13 cellular contexts compared by ENCODE assay signal in the genomic region with DNA sequence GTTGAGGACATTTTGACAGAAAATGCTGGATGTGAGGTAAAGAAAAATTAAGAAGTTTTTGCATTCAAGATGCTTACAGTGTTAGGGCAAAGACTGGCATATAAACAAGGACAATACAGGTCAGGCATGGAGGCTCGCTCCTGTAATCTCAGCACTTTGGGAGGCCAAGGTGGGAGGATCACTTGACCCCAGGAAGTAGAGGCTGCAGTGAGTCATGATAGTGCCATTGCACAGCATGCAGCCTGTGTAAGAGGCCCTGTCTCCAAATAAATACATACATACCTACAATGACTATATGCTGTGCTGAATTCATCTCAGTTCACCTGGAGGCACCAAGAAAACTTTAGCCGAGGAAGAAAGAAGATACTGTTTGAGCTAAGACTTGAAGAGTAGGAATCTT. TPM values are rescaled to one million over a fixed set of nuclear protein-coding genes. Genes with fewer than 3 reads are reported as not detected.
DNase-seq lines count a peak whose midpoint lies in the region; ATAC-seq, FAIRE-seq and TF ChIP-seq lines count a peak whose summit lies in the region.
"Had no signal": no experiment of that assay in that cellular context is flagged by ENCODE, and none has a peak within 500 bp of the region (broad histone marks: within the 10 kb centered on the region; RNA-seq: fewer than 3 reads in every experiment).

No MANE protein-coding gene starts in this region.

- no peak for TF ChIP-seq RAD21 in K562 (CRISPR knock-in tag; conservative IDR thresholded peaks at IDR 0.05 in 1 of 2, IDR thresholded peaks at IDR 0.05 in 1 of 2)

- in situ Hi-C loops in K562 (cut with MboI), result no loop called here

- peak overlapping the region; percentile 54 for H3K4me3 Mint-ChIP-seq in activated naive CD4-positive, alpha-beta T cell treated with anti-CD3 and anti-CD28 coated beads, Interleukin-2, amount 10 ng/mL, durations not matched to agents 7 days and 5 days
- peak overlapping the region; percentile 2 to 28 for H3K4me3 Mint-ChIP-seq in stimulated activated naive B cell treated with anti-CD40 and anti-IgM and Interleukin-4, amounts not matched to agents 10 μg/mL and 1 μg/mL and 100 μg/mL, for 72 hours

- 67% methylated on average over 2 of the region's 2 CpGs for WGBS in K562 (ENCODE audit: insufficient coverage, low coverage, missing lambda C conversion rate)

- no peak overlapping the region for H3K9ac ChIP-seq in K562 (ENCODE audit: insufficient read depth in 1 of 2, low read depth in 2 of 2, low read length in 2 of 2)
- H3K9ac ChIP-seq in kidney (ENCODE audit: low read length in 2 of 2), result no peak overlapping the region

- H3K27ac Mint-ChIP-seq in activated naive CD4-positive, alpha-beta T cell treated with anti-CD3 and anti-CD28 coated beads, Interleukin-2, amount 10 ng/mL, durations not matched to agents 7 days and 5 days, result no peak overlapping the region
- H3K27ac Mint-ChIP-seq in stimulated activated naive B cell treated with anti-CD40 and anti-IgM and Interleukin-4, amounts not matched to agents 10 μg/mL and 1 μg/mL and 100 μg/mL, for 72 hours, result no peak overlapping the region

- TF ChIP-seq POLR2A in NB4 (IDR thresholded peaks at IDR 0.05; ENCODE audit: extremely low read depth, insufficient read length) (no peak), K562 (conservative IDR thresholded peaks at IDR 0.05) (no peak)

- H4K20me1 ChIP-seq in K562 (replicated peaks; ENCODE audit: control insufficient read depth, insufficient read depth, low read length), result no peaks in the 10 kb centered on the region

- no peaks in the 10 kb centered on the region for H3K27me3 ChIP-seq in K562 (ENCODE audit: control insufficient read depth in 2 of 2, insufficient read depth in 2 of 2, low read length in 2 of 2)

- no TSS peak for BruUV-seq in K562 (replicated peaks; lab: Mats Ljungman, UMichigan)

- H3K36me3 ChIP-seq in K562 (ENCODE audit: control insufficient read depth, insufficient read depth, low read length) (no peaks in the 10 kb centered on the region; the same call in 2 of the 3 replicates), kidney (ENCODE audit: control insufficient read depth in 1 of 2, insufficient read depth in 2 of 2, low read length in 2 of 2) (no peaks in the 10 kb centered on the region)

- H3K4me1 Mint-ChIP-seq in activated naive CD4-positive, alpha-beta T cell treated with anti-CD3 and anti-CD28 coated beads, Interleukin-2, amount 10 ng/mL, durations not matched to agents 7 days and 5 days, result peaks cover 21% of the 10 kb centered on the region
- H3K4me1 Mint-ChIP-seq in stimulated activated naive B cell treated with anti-CD40 and anti-IgM and Interleukin-4, amounts not matched to agents 10 μg/mL and 1 μg/mL and 100 μg/mL, for 72 hours, result peaks cover 8 to 21% of the 10 kb centered on the region in 2 donors

- H2AFZ ChIP-seq in K562 (ENCODE audit: low read depth, low read length), result no peak overlapping the region

- POLR2A ChIA-PET in K562 (lab: Yijun Ruan, JAX), result interaction anchor here (0.8 kb wide), 1 partner anchor 206 kb away, joined by 3 read pairs; no protein-coding TSS in a partner anchor

- DNase-seq in activated naive CD4-positive, alpha-beta T cell treated with anti-CD3 and anti-CD28 coated beads, Interleukin-2, amount 10 ng/mL, durations not matched to agents 7 days and 5 days, result no peak
- no peak for DNase-seq in activated naive CD4-positive, alpha-beta T cell treated with anti-CD3 and anti-CD28 coated beads, Interleukin-2, amount 50 U/mL, for 16 hours
- DNase-seq in NB4 (ENCODE audit: low read depth) (no peak), K562 (ENCODE audit: extremely low read depth in 1 of 4, low spot score in 3 of 4) (no peak), left ventricle myocardium superior (no peak), kidney (no peak)
- DNase-seq in stimulated activated naive B cell treated with anti-CD40 and anti-IgM and Interleukin-4, amounts not matched to agents 10 μg/mL and 1 μg/mL and 100 μg/mL, for 72 hours, result no peak
- DNase-seq in activated effector memory CD4-positive, alpha-beta T cell treated with Interleukin-2 at 50 U/mL for 16 hours, result no peak
- DNase-seq: DMS79 treated with DMSO at 0.1 percent for 48 hours, Kasumi-1, mesendoderm, SW 1271 had no signal

- no peaks in the 10 kb centered on the region for H3K9me1 ChIP-seq in K562 (ENCODE audit: control insufficient read depth, insufficient read depth, low read length)

- intact Hi-C loops in K562 (cut with micrococcal nuclease), result loop anchor here (10.0 kb wide), 1 partner anchor 448 kb away; the partner anchor contains the start of gene FGF16
- intact Hi-C loops in left ventricle myocardium superior (cut with micrococcal nuclease), result no loop called here
- intact Hi-C loops in kidney (cut with DNase I), result no loop called here

- no peak overlapping the region for H3K4me2 ChIP-seq in K562 (ENCODE audit: insufficient read depth, low read length)
- H3K4me2 ChIP-seq: smooth muscle cell had no signal

- peaks cover 49% of the 10 kb centered on the region for H3K79me2 ChIP-seq in K562 (ENCODE audit: control insufficient read depth, insufficient read depth, low read length)

- no peak overlapping the region for H3K27ac ChIP-seq in K562 (ENCODE audit: extremely low read depth, low read depth, low read length)
- H3K27ac ChIP-seq in kidney (ENCODE audit: low read depth in 2 of 2, low read length in 2 of 2), result no peak overlapping the region

- H3K9me3 Mint-ChIP-seq in activated naive CD4-positive, alpha-beta T cell treated with anti-CD3 and anti-CD28 coated beads, Interleukin-2, amount 10 ng/mL, durations not matched to agents 7 days and 5 days, result no peaks in the 10 kb centered on the region
- H3K9me3 Mint-ChIP-seq in stimulated activated naive B cell treated with anti-CD40 and anti-IgM and Interleukin-4, amounts not matched to agents 10 μg/mL and 1 μg/mL and 100 μg/mL, for 72 hours, result no peaks in the 10 kb centered on the region

- ATAC-seq in K562 (no peak), left ventricle myocardium superior (no peak)
- no peak for ATAC-seq in stimulated activated naive B cell treated with anti-CD40 and anti-IgM and Interleukin-4, amounts not matched to agents 10 μg/mL and 1 μg/mL and 100 μg/mL, for 72 hours (replicated peaks)

- H3K36me3 Mint-ChIP-seq in activated naive CD4-positive, alpha-beta T cell treated with anti-CD3 and anti-CD28 coated beads, Interleukin-2, amount 10 ng/mL, durations not matched to agents 7 days and 5 days, result peaks cover 16% of the 10 kb centered on the region
- H3K36me3 Mint-ChIP-seq in stimulated activated naive B cell treated with anti-CD40 and anti-IgM and Interleukin-4, amounts not matched to agents 10 μg/mL and 1 μg/mL and 100 μg/mL, for 72 hours, result peaks cover 3 to 10% of the 10 kb centered on the region in 2 donors

- no peak for TF ChIP-seq EP300 in K562 (IDR thresholded peaks at IDR 0.05; ENCODE audit: low read length)

- no peak for FAIRE-seq in K562 (lab: Jason Lieb, UNC)
- FAIRE-seq in kidney (lab: Jason Lieb, UNC), result no peak

- TF ChIP-seq CTCF in NB4 (IDR thresholded peaks at IDR 0.05; ENCODE audit: low read depth, low read length), result no peak
- no peak for TF ChIP-seq CTCF in K562 (IDR thresholded peaks at IDR 0.05 in 2 of 3, conservative IDR thresholded peaks at IDR 0.05 in 1 of 3; ENCODE audit: insufficient read depth in 2 of 3, low read depth in 1 of 3, low read length in 3 of 3)
- TF ChIP-seq CTCF in kidney (IDR thresholded peaks at IDR 0.05; ENCODE audit: borderline replicate concordance, extremely low read depth, insufficient read depth), result no peak

- peaks cover 0 to 3% of the 10 kb centered on the region in 2 experiments; a peak in 1 of 5 replicates for H3K4me1 ChIP-seq in K562 (replicated peaks in 1 of 2; ENCODE audit: control insufficient read depth in 2 of 2, insufficient read depth in 2 of 2, low read length in 2 of 2)
- no peaks in the 10 kb centered on the region for H3K4me1 ChIP-seq in kidney (ENCODE audit: control insufficient read depth in 1 of 2, insufficient read depth in 1 of 2, low read depth in 1 of 2, low read length in 2 of 2)

- H3K4me3 ChIP-seq in NB4 (ENCODE audit: low read depth, low read length) (peak overlapping the region; percentile 94), K562 (no peak overlapping the region), kidney (ENCODE audit: low read length in 2 of 2) (no peak overlapping the region)
- H3K4me3 ChIP-seq: smooth muscle cell had no signal

- CTCF ChIA-PET in activated naive CD4-positive, alpha-beta T cell treated with anti-CD3 and anti-CD28 coated beads, Interleukin-2, amount 10 ng/mL, durations not matched to agents 7 days and 5 days (lab: Charles Lee), result no interaction called here
- CTCF ChIA-PET in K562 (lab: Yijun Ruan, JAX; ENCODE audit: low intra/inter-chr PET ratio), result no interaction called here

- no peaks in the 10 kb centered on the region for H3K9me3 ChIP-seq in K562 (replicated peaks; ENCODE audit: control insufficient read depth, insufficient read depth, low read depth, low read length)
- no peaks in the 10 kb centered on the region for H3K9me3 ChIP-seq in kidney (ENCODE audit: control insufficient read depth in 1 of 2, low read length in 2 of 2)

- no peaks in the 10 kb centered on the region for H3K27me3 Mint-ChIP-seq in activated naive CD4-positive, alpha-beta T cell treated with anti-CD3 and anti-CD28 coated beads, Interleukin-2, amount 10 ng/mL, durations not matched to agents 7 days and 5 days
- no peaks in the 10 kb centered on the region for H3K27me3 Mint-ChIP-seq in stimulated activated naive B cell treated with anti-CD40 and anti-IgM and Interleukin-4, amounts not matched to agents 10 μg/mL and 1 μg/mL and 100 μg/mL, for 72 hours

RNA-seq across cellular contexts. Expression of gene MAGT1, which starts 2.3 kb away (rescaled TPM):
- 83.9 and 96.5 TPM in 2 replicates for total RNA-seq in K562 (2011; cell fraction: chromatin; rRNA removed; ENCODE audit: low replicate concordance)
- total RNA-seq in K562 (2011; cell fraction: nucleolus; rRNA removed), result 52.0 and 84.7 TPM in 2 replicates
- 86.7 and 126 TPM in 2 replicates for total RNA-seq in K562 (2011; cell fraction: nucleoplasm; rRNA removed)
- total RNA-seq in K562 (2014; rRNA removed) (26.8 and 46.2 TPM in 2 replicates), K562 (2014; rRNA removed; fragmentation: Illumina TruSeq; extraction: Trizol) (35.4 and 37.8 TPM in 2 replicates), K562 (2015; rRNA removed; fragmentation: Illumina TruSeq; extraction: Trizol) (28.7 and 29.4 TPM in 2 replicates), K562 (2021) (21.8 and 21.9 TPM in 2 replicates), left ventricle myocardium superior (49.5 TPM), kidney (86.8 TPM)
- polyA plus RNA-seq in K562 (2011; rRNA removed) (26.1 and 34.9 TPM in 2 replicates), K562 (2014; fragmentation: Illumina TruSeq; extraction: Trizol) (25.0 and 28.8 TPM in 2 replicates), K562 (2014; fragmentation: Nextera tagmentation; extraction: Ambion mirVana) (10 to 100 TPM; 19.0 to 23.1 TPM), K562 (2014; rRNA removed) (15.5 and 16.5 TPM in 2 replicates), kidney (ENCODE audit: insufficient read depth, low read depth, low replicate concordance) (36.5 TPM)
- 11.2 and 17.7 TPM in 2 replicates for polyA plus RNA-seq in K562 (2011; cell fraction: cytosol; rRNA removed)
- polyA plus RNA-seq in K562 (2011; cell fraction: nucleus; rRNA removed), result 9.2 and 9.5 TPM in 2 replicates
- polyA plus RNA-seq in K562 (2012), result 26.6 and 34.6 TPM in 2 replicates
- polyA minus RNA-seq in K562 (2011; rRNA and poly(A)+ RNA removed), result 115 and 116 TPM in 2 replicates
- 28.0 and 38.1 TPM in 2 replicates for polyA minus RNA-seq in K562 (2011; cell fraction: cytosol; rRNA and poly(A)+ RNA removed)
- 13.3 and 22.0 TPM in 2 replicates for polyA minus RNA-seq in K562 (2011; cell fraction: nucleus; rRNA and poly(A)+ RNA removed)

RNA-seq across cellular contexts. Expression of gene COX7B, which starts 6.4 kb away (rescaled TPM):
- 130 and 149 TPM in 2 replicates for total RNA-seq in K562 (2011; cell fraction: chromatin; rRNA removed; ENCODE audit: low replicate concordance)
- total RNA-seq in K562 (2011; cell fraction: nucleolus; rRNA removed), result 128 and 174 TPM in 2 replicates
- 188 and 195 TPM in 2 replicates for total RNA-seq in K562 (2011; cell fraction: nucleoplasm; rRNA removed)
- total RNA-seq in K562 (2014; rRNA removed) (577 and 694 TPM in 2 replicates), K562 (2014; rRNA removed; fragmentation: Illumina TruSeq; extraction: Trizol) (1,307 and 1,325 TPM in 2 replicates), K562 (2015; rRNA removed; fragmentation: Illumina TruSeq; extraction: Trizol) (976 and 1,056 TPM in 2 replicates), K562 (2021) (549 and 655 TPM in 2 replicates), left ventricle myocardium superior (1,790 TPM), kidney (233 TPM)
- polyA plus RNA-seq in K562 (2011; rRNA removed) (2,285 and 2,612 TPM in 2 replicates), K562 (2014; fragmentation: Illumina TruSeq; extraction: Trizol) (1,072 and 1,120 TPM in 2 replicates), K562 (2014; fragmentation: Nextera tagmentation; extraction: Ambion mirVana) (1,000 to 10,000 TPM; 2,613 to 2,891 TPM), K562 (2014; rRNA removed) (1,602 and 1,756 TPM in 2 replicates), kidney (ENCODE audit: insufficient read depth, low read depth, low replicate concordance) (1,977 TPM)
- 1,573 and 2,417 TPM in 2 replicates for polyA plus RNA-seq in K562 (2011; cell fraction: cytosol; rRNA removed)
- polyA plus RNA-seq in K562 (2011; cell fraction: nucleus; rRNA removed), result 356 and 864 TPM in 2 replicates
- 580 and 1,031 TPM in 2 replicates for polyA plus RNA-seq in K562 (2012)
- 631 and 748 TPM in 2 replicates for polyA minus RNA-seq in K562 (2011; rRNA and poly(A)+ RNA removed)
- polyA minus RNA-seq in K562 (2011; cell fraction: cytosol; rRNA and poly(A)+ RNA removed), result 157 and 174 TPM in 2 replicates
- polyA minus RNA-seq in K562 (2011; cell fraction: nucleus; rRNA and poly(A)+ RNA removed), result 26.4 and 77.2 TPM in 2 replicates

RNA-seq across cellular contexts. Expression of gene ATP7A, which starts 17.6 kb away (rescaled TPM):
- total RNA-seq in K562 (2011; cell fraction: chromatin; rRNA removed; ENCODE audit: low replicate concordance), result 41.1 and 107 TPM in 2 replicates
- total RNA-seq in K562 (2011; cell fraction: nucleolus; rRNA removed), result 20.2 and 29.7 TPM in 2 replicates
- 63.8 and 93.5 TPM in 2 replicates for total RNA-seq in K562 (2011; cell fraction: nucleoplasm; rRNA removed)
- 9.5 and 10.0 TPM in 2 replicates for total RNA-seq in K562 (2014; rRNA removed)
- total RNA-seq in K562 (2014; rRNA removed; fragmentation: Illumina TruSeq; extraction: Trizol), result 19.8 and 21.6 TPM in 2 replicates
- 12.3 TPM in 2 replicates for total RNA-seq in K562 (2015; rRNA removed; fragmentation: Illumina TruSeq; extraction: Trizol)
- 13.4 and 14.8 TPM in 2 replicates for total RNA-seq in K562 (2021)
- 17.4 and 22.7 TPM in 2 replicates for polyA plus RNA-seq in K562 (2011; rRNA removed)
- polyA plus RNA-seq in K562 (2011; cell fraction: cytosol; rRNA removed), result 5.8 and 11.6 TPM in 2 replicates
- polyA plus RNA-seq in K562 (2011; cell fraction: nucleus; rRNA removed), result 7.9 and 11.6 TPM in 2 replicates
- polyA plus RNA-seq in K562 (2012), result 5.2 and 6.5 TPM in 2 replicates
- polyA plus RNA-seq in K562 (2014; fragmentation: Illumina TruSeq; extraction: Trizol), result 9.5 and 11.6 TPM in 2 replicates
- polyA plus RNA-seq in K562 (2014; fragmentation: Nextera tagmentation; extraction: Ambion mirVana), result 1 to 10 TPM; 7.8 to 9.2 TPM
- 7.3 and 8.2 TPM in 2 replicates for polyA plus RNA-seq in K562 (2014; rRNA removed)
- 73.5 and 78.1 TPM in 2 replicates for polyA minus RNA-seq in K562 (2011; rRNA and poly(A)+ RNA removed)
- polyA minus RNA-seq in K562 (2011; cell fraction: cytosol; rRNA and poly(A)+ RNA removed), result 21.2 and 23.1 TPM in 2 replicates
- polyA minus RNA-seq in K562 (2011; cell fraction: nucleus; rRNA and poly(A)+ RNA removed), result 15.1 and 28.5 TPM in 2 replicates
- 4.8 TPM for total RNA-seq in left ventricle myocardium superior
- 11.9 TPM for total RNA-seq in kidney
- 1.9 TPM for polyA plus RNA-seq in kidney (ENCODE audit: insufficient read depth, low read depth, low replicate concordance)
